In the genomic region with DNA sequence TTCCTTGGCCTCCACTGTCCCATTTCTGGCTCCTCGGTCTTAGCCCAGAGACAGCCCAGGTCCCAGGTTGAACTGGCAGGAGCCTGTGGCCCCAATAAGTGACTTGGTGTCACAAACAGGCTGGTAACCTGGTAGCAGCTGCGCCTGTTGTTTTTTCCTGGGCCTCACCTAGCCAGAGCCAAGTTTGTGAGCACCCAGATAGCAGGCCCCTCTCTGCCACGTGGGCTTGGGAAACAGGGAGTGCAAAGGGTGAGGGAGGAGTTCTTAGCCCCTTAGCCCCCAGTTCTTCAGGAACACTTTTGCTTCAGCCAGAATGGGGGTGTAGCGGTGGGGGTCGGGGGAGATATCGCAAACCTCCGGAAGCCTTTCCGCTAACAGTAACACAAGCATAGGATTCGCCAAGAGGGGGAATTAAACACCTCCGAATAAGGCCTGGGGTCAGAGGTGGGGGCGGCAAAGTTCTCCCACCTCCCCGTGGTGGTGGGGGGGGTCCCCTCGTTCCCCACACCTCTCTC, we compare ENCODE assay signal across 12 cellular contexts. TPM values are rescaled to one million over a fixed set of nuclear protein-coding genes. Genes with fewer than 3 reads are reported as not detected.
DNase-seq lines count a peak whose midpoint lies in the region; ATAC-seq and TF ChIP-seq lines count a peak whose summit lies in the region.
"Had no signal": no experiment of that assay in that cellular context is flagged by ENCODE, and none has a peak within 500 bp of the region (broad histone marks: within the 10 kb centered on the region; RNA-seq: fewer than 3 reads in every experiment).

No MANE protein-coding gene starts in this region.

- H2AFZ ChIP-seq in trophoblast cell (ENCODE audit: insufficient read depth, low read length, poor library complexity) = peak overlapping the region; percentile 80

- no peak overlapping the region for H2BK120ac ChIP-seq in trophoblast cell (ENCODE audit: insufficient read depth, low read length, poor library complexity)

- H3K27me3 ChIP-seq in Caco-2 (replicated peaks; ENCODE audit: control insufficient read depth, insufficient read depth, low read length) (no peaks in the 10 kb centered on the region), heart right ventricle (peaks cover 0 to 32% (median 19%) of the 10 kb centered on the region in 7 donors), trophoblast cell (ENCODE audit: insufficient read depth, low read length) (no peaks in the 10 kb centered on the region)

- peak overlapping the region; percentile 95 for H3K27ac Mint-ChIP-seq in Caco-2 (ENCODE audit: unreplicated experiment)
- no peak overlapping the region for H3K27ac Mint-ChIP-seq in activated T-helper 1 cell treated with anti-CD3 and anti-CD28 coated beads, Interleukin-12 subunit alpha, Interleukin-12 subunit beta, Interleukin-2, Interleukin-4 antibody, amounts not matched to agents 30 ng/mL and 10 ng/mL and 1 ng/mL, durations not matched to agents 14 hours and 24 hours and 36 hours
- no peak overlapping the region for H3K27ac Mint-ChIP-seq in effector memory CD8-positive, alpha-beta T cell

- DNase-seq in Caco-2 (no peak), heart right ventricle (no peak), trophoblast cell (no peak), KG1 (lab: John Stamatoyannopoulos, UW) (no peak)
- no peak for DNase-seq in activated T-helper 1 cell treated with anti-CD3 and anti-CD28 coated beads, Interleukin-12 subunit alpha, Interleukin-12 subunit beta, Interleukin-2, Interleukin-4 antibody, amounts not matched to agents 30 ng/mL and 10 ng/mL and 1 ng/mL, durations not matched to agents 14 hours and 24 hours and 36 hours (ENCODE audit: low spot score)
- DNase-seq in effector memory CD8-positive, alpha-beta T cell = no peak
- DNase-seq: HCEC 1CT, T-helper 2 cell had no signal

- intact Hi-C loops in Caco-2 (cut with micrococcal nuclease; ENCODE audit: unreplicated experiment) (loop anchor here (2.0 kb wide), 1 partner anchor 75 kb away; a partner anchor contains a TSS), heart right ventricle (cut with DNase I) (no loop called here)
- intact Hi-C loops in activated T-helper 1 cell treated with anti-CD3 and anti-CD28 coated beads, Interleukin-12 subunit alpha, Interleukin-12 subunit beta, Interleukin-2, Interleukin-4 antibody, amounts not matched to agents 30 ng/mL and 10 ng/mL and 1 ng/mL, durations not matched to agents 14 hours and 24 hours and 36 hours (cut with micrococcal nuclease) = no loop called here

- CTCF ChIA-PET in Caco-2 (lab: Charles Lee) = no interaction called here

- BruUV-seq in Caco-2 (replicated peaks; lab: Mats Ljungman, UMichigan) = no TSS peak

- H4K91ac ChIP-seq in trophoblast cell (ENCODE audit: low read depth, low read length) = peak overlapping the region; percentile 5

- H3K27ac ChIP-seq in VCaP (peak overlapping the region; percentile 98), heart right ventricle (peak overlapping the region in 6 of 10 donors; percentile 10 to 53 (median 38)), trophoblast cell (ENCODE audit: low read depth, low read length) (no peak overlapping the region)
- H3K27ac ChIP-seq: neutrophil had no signal

- H3K4me2 ChIP-seq in trophoblast cell (ENCODE audit: low read length) = peak overlapping the region; percentile 91

- peak overlapping the region; percentile 78 for H3K4me3 Mint-ChIP-seq in Caco-2 (ENCODE audit: unreplicated experiment)
- H3K4me3 Mint-ChIP-seq in activated T-helper 1 cell treated with anti-CD3 and anti-CD28 coated beads, Interleukin-12 subunit alpha, Interleukin-12 subunit beta, Interleukin-2, Interleukin-4 antibody, amounts not matched to agents 30 ng/mL and 10 ng/mL and 1 ng/mL, durations not matched to agents 14 hours and 24 hours and 36 hours = no peak overlapping the region
- peak overlapping the region in 1 of 2 donors; percentile 27 for H3K4me3 Mint-ChIP-seq in effector memory CD8-positive, alpha-beta T cell

- H3K4me3 ChIP-seq in Caco-2 (ENCODE audit: low read depth, low read length) (peak overlapping the region; percentile 82), heart right ventricle (peak overlapping the region; percentile 41 to 56 (median 54)), trophoblast cell (ENCODE audit: low read depth, low read length) (peak overlapping the region; percentile 79)

- H3K27me3 Mint-ChIP-seq in Caco-2 (ENCODE audit: insufficient read depth, unreplicated experiment) = no peaks in the 10 kb centered on the region
- H3K27me3 Mint-ChIP-seq in activated T-helper 1 cell treated with anti-CD3 and anti-CD28 coated beads, Interleukin-12 subunit alpha, Interleukin-12 subunit beta, Interleukin-2, Interleukin-4 antibody, amounts not matched to agents 30 ng/mL and 10 ng/mL and 1 ng/mL, durations not matched to agents 14 hours and 24 hours and 36 hours (ENCODE audit: insufficient read depth) = peaks cover 38% of the 10 kb centered on the region
- peaks cover 24 to 56% of the 10 kb centered on the region in 2 donors for H3K27me3 Mint-ChIP-seq in effector memory CD8-positive, alpha-beta T cell

- H3K4me1 Mint-ChIP-seq in Caco-2 (ENCODE audit: low read depth, unreplicated experiment) = peaks cover 40% of the 10 kb centered on the region
- H3K4me1 Mint-ChIP-seq in activated T-helper 1 cell treated with anti-CD3 and anti-CD28 coated beads, Interleukin-12 subunit alpha, Interleukin-12 subunit beta, Interleukin-2, Interleukin-4 antibody, amounts not matched to agents 30 ng/mL and 10 ng/mL and 1 ng/mL, durations not matched to agents 14 hours and 24 hours and 36 hours (ENCODE audit: low read depth) = peaks cover 11% of the 10 kb centered on the region
- peaks cover 0 to 2% of the 10 kb centered on the region in 2 donors for H3K4me1 Mint-ChIP-seq in effector memory CD8-positive, alpha-beta T cell (ENCODE audit: low read depth in 2 of 2)

- POLR2A ChIA-PET in Caco-2 (lab: Charles Lee) = no interaction called here

- H3K18ac ChIP-seq in trophoblast cell (ENCODE audit: low read length) = peak overlapping the region; percentile 49

- no peak overlapping the region for H2BK12ac ChIP-seq in trophoblast cell (ENCODE audit: low read length)

- ATAC-seq in heart right ventricle (peak in 6 of 8 donors; percentile 43 to 77 (median 62)), HG02885 (IDR thresholded peaks at IDR 0.05; ENCODE audit: poor library complexity, unreplicated experiment) (no peak)
- no peak for ATAC-seq in effector memory CD8-positive, alpha-beta T cell (replicated peaks)

- H3K23ac ChIP-seq in trophoblast cell (ENCODE audit: low read length) = no peak overlapping the region

- H3K9me3 ChIP-seq in Caco-2 (no peaks in the 10 kb centered on the region), heart right ventricle (no peaks in the 10 kb centered on the region), trophoblast cell (ENCODE audit: insufficient read depth, low read depth, low read length) (no peaks in the 10 kb centered on the region)
- H3K9me3 ChIP-seq: neutrophil had no signal

- peak overlapping the region; percentile 19 for H3K14ac ChIP-seq in trophoblast cell (ENCODE audit: low read length)

- H2AK5ac ChIP-seq in trophoblast cell (ENCODE audit: low read length) = no peak overlapping the region

- no peak overlapping the region for H4K12ac ChIP-seq in trophoblast cell (ENCODE audit: low read depth, low read length)

- H3K4ac ChIP-seq in trophoblast cell (ENCODE audit: low read depth, low read length) = no peak overlapping the region

- H3K79me1 ChIP-seq in trophoblast cell (ENCODE audit: low read length) = peaks cover 15% of the 10 kb centered on the region

- H2BK5ac ChIP-seq in trophoblast cell (ENCODE audit: low read depth, low read length, poor library complexity) = no peak overlapping the region

- H3K36me3 ChIP-seq in Caco-2 (ENCODE audit: control insufficient read depth, insufficient read depth, low read length) (no peaks in the 10 kb centered on the region), heart right ventricle (no peaks in the 10 kb centered on the region), trophoblast cell (ENCODE audit: control insufficient read depth in 1 of 2, insufficient read depth in 2 of 2, low read length in 2 of 2) (no peaks in the 10 kb centered on the region)
- H3K36me3 ChIP-seq: neutrophil had no signal

- H3K4me1 ChIP-seq in Caco-2 (peaks cover 51% of the 10 kb centered on the region), heart right ventricle (peaks cover 0 to 22% (median 19%) of the 10 kb centered on the region in 9 donors), trophoblast cell (ENCODE audit: control insufficient read depth in 1 of 2, insufficient read depth in 2 of 2, low read length in 2 of 2) (peaks cover 15 to 20% of the 10 kb centered on the region in 2 experiments)

- no peaks in the 10 kb centered on the region for H3K9me3 Mint-ChIP-seq in Caco-2 (ENCODE audit: unreplicated experiment)
- no peaks in the 10 kb centered on the region for H3K9me3 Mint-ChIP-seq in activated T-helper 1 cell treated with anti-CD3 and anti-CD28 coated beads, Interleukin-12 subunit alpha, Interleukin-12 subunit beta, Interleukin-2, Interleukin-4 antibody, amounts not matched to agents 30 ng/mL and 10 ng/mL and 1 ng/mL, durations not matched to agents 14 hours and 24 hours and 36 hours
- no peaks in the 10 kb centered on the region for H3K9me3 Mint-ChIP-seq in effector memory CD8-positive, alpha-beta T cell

- H3K79me2 ChIP-seq in trophoblast cell (ENCODE audit: control insufficient read depth, insufficient read depth, low read length, poor library complexity) = peaks cover 12% of the 10 kb centered on the region

- H3K36me3 Mint-ChIP-seq in Caco-2 (ENCODE audit: insufficient read depth, unreplicated experiment) = peaks cover 53% of the 10 kb centered on the region
- no peaks in the 10 kb centered on the region for H3K36me3 Mint-ChIP-seq in activated T-helper 1 cell treated with anti-CD3 and anti-CD28 coated beads, Interleukin-12 subunit alpha, Interleukin-12 subunit beta, Interleukin-2, Interleukin-4 antibody, amounts not matched to agents 30 ng/mL and 10 ng/mL and 1 ng/mL, durations not matched to agents 14 hours and 24 hours and 36 hours (ENCODE audit: low read depth)
- no peaks in the 10 kb centered on the region for H3K36me3 Mint-ChIP-seq in effector memory CD8-positive, alpha-beta T cell (ENCODE audit: insufficient read depth)

- no peak for TF ChIP-seq CTCF in Caco-2 (IDR thresholded peaks at IDR 0.05; ENCODE audit: insufficient read depth in 1 of 2, low read depth in 1 of 2, low read length in 1 of 2, severe bottlenecking in 1 of 2, unreplicated experiment in 1 of 2)
- no peak for TF ChIP-seq CTCF in VCaP (conservative IDR thresholded peaks at IDR 0.05)
- TF ChIP-seq CTCF in heart right ventricle (IDR thresholded peaks at IDR 0.05) = no peak

- 32 to 46% methylated on average over 13 of the region's 13 CpGs for WGBS in heart right ventricle, 2 donors
- WGBS in trophoblast cell (ENCODE audit: extremely low coverage, insufficient coverage, insufficient read length) = no CpG with 5 or more reads among the region's 13 CpGs

- H3K9ac ChIP-seq in trophoblast cell (ENCODE audit: low read length) = peak overlapping the region; percentile 24

- H4K8ac ChIP-seq in trophoblast cell (ENCODE audit: low read depth, low read length) = peak overlapping the region; percentile 57

RNA-seq across cellular contexts. Expression of a gene that starts 0.8 kb away (rescaled TPM):
- total RNA-seq in Caco-2 (2022) = 56.2 and 61.2 TPM in 2 replicates
- total RNA-seq in heart right ventricle = 1 to 10 TPM in 9 of 10 donors, under 1 TPM in 1; 0.92 to 2.9 (median 2.1) TPM
- 1 to 10 TPM in 1 of 2 donors, under 1 TPM in 1; 0.23 to 1.8 TPM for polyA plus RNA-seq in heart right ventricle
- polyA plus RNA-seq in trophoblast cell (2013) = 12.8 and 13.7 TPM in 2 replicates
- 0.18 and 0.20 TPM in 2 replicates for total RNA-seq in activated T-helper 1 cell treated with anti-CD3 and anti-CD28 coated beads, Interleukin-12 subunit alpha, Interleukin-12 subunit beta, Interleukin-2, Interleukin-4 antibody, amounts not matched to agents 30 ng/mL and 10 ng/mL and 1 ng/mL, durations not matched to agents 14 hours and 24 hours and 36 hours

RNA-seq across cellular contexts. Expression of a gene that starts 31.5 kb away (rescaled TPM):
- total RNA-seq in Caco-2 (2022) = not detected in 2 replicates
- not detected for total RNA-seq in heart right ventricle
- not detected for polyA plus RNA-seq in heart right ventricle
- 1.2 and 1.7 TPM in 2 replicates for polyA plus RNA-seq in trophoblast cell (2013)
- total RNA-seq in activated T-helper 1 cell treated with anti-CD3 and anti-CD28 coated beads, Interleukin-12 subunit alpha, Interleukin-12 subunit beta, Interleukin-2, Interleukin-4 antibody, amounts not matched to agents 30 ng/mL and 10 ng/mL and 1 ng/mL, durations not matched to agents 14 hours and 24 hours and 36 hours = not detected in 2 replicates
- total RNA-seq: M059J had no signal

RNA-seq across cellular contexts. Expression of a gene that starts 53.1 kb away (rescaled TPM):
- total RNA-seq in Caco-2 (2022) (0.73 and 0.77 TPM in 2 replicates), heart right ventricle (1 to 10 TPM in 8 of 10 donors, under 1 TPM in 2; 0.34 to 2.8 (median 1.9) TPM)
- under 1 TPM; 0.28 to 0.59 TPM for polyA plus RNA-seq in heart right ventricle
- 0.32 and 0.42 TPM in 2 replicates for polyA plus RNA-seq in trophoblast cell (2013)
- 1.0 and 1.1 TPM in 2 replicates for total RNA-seq in activated T-helper 1 cell treated with anti-CD3 and anti-CD28 coated beads, Interleukin-12 subunit alpha, Interleukin-12 subunit beta, Interleukin-2, Interleukin-4 antibody, amounts not matched to agents 30 ng/mL and 10 ng/mL and 1 ng/mL, durations not matched to agents 14 hours and 24 hours and 36 hours

Comparison
In these comparisons a context has a peak if more than half of its experiments do, and no peak if none do; other contexts are left out.
1. ATAC-seq: peak in heart right ventricle (6 of 8); none in HG02885 (single experiment) and effector memory CD8-positive, alpha-beta T cell (single experiment).
2. RNA of a gene that starts 0.8 kb away (total RNA-seq): 56.2 to 61.2 TPM in Caco-2; 0.92 to 2.9 TPM in heart right ventricle and 0.18 to 0.20 TPM in activated T-helper 1 cell treated with anti-CD3 and anti-CD28 coated beads, Interleukin-12 subunit alpha, Interleukin-12 subunit beta, Interleukin-2, Interleukin-4 antibody, amounts not matched to agents 30 ng/mL and 10 ng/mL and 1 ng/mL, durations not matched to agents 14 hours and 24 hours and 36 hours; every median in the first group is over 10 times any median in the second.
3. Peak in every context shown above with its lines, with median percentiles within 50 percentile points of each other: H3K4me3 ChIP-seq.